ENCODE assay signal across 1 cellular context in the genomic region with DNA sequence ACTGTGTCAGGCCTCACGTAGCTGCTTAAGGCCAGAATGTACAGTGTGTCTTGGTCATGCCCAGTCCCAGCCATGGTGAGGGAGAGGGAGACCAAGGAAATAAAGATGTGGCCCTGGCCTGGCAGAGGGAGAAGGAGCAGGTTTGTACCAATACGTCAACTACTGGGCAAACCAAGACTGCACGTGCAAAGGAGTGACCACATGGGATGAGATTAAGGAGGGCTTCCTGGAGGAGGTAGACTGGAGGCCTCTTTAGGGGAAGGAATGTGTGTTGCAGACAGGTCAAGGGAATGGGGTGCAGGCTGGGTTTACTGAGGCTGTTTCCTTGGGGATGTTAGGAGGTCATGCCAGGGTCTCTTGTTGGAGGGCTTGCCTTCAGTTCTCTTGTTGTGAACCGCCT.
TF ChIP-seq lines count a peak whose summit lies in the region.

No MANE protein-coding gene starts in this region.

TF ChIP-seq in WTC11, 78 proteins besides CTCF, POLR2A, EP300 and RAD21 (continued from another document):
- TF ChIP-seq RELA (CRISPR knock-in tag; IDR thresholded peaks at IDR 0.05; ENCODE audit: borderline replicate concordance) (no peak), ELF4 (CRISPR knock-in tag; IDR thresholded peaks at IDR 0.05; ENCODE audit: low read depth) (no peak), SMAD3 (CRISPR knock-in tag; IDR thresholded peaks at IDR 0.05; ENCODE audit: borderline replicate concordance) (no peak), HMGA2 (CRISPR knock-in tag; IDR thresholded peaks at IDR 0.05) (no peak), NR2C2 (CRISPR knock-in tag; IDR thresholded peaks at IDR 0.05) (no peak), ATF3 (CRISPR knock-in tag; conservative IDR thresholded peaks at IDR 0.05) (no peak), FOXK1 (CRISPR knock-in tag; IDR thresholded peaks at IDR 0.05) (no peak), ATF2 (CRISPR knock-in tag; IDR thresholded peaks at IDR 0.05; ENCODE audit: borderline replicate concordance, low read depth) (no peak), ZNF532 (CRISPR knock-in tag; IDR thresholded peaks at IDR 0.05; ENCODE audit: borderline replicate concordance) (no peak), TEAD4 (CRISPR knock-in tag; IDR thresholded peaks at IDR 0.05) (no peak)
- TF ChIP-seq, protein P1, sequence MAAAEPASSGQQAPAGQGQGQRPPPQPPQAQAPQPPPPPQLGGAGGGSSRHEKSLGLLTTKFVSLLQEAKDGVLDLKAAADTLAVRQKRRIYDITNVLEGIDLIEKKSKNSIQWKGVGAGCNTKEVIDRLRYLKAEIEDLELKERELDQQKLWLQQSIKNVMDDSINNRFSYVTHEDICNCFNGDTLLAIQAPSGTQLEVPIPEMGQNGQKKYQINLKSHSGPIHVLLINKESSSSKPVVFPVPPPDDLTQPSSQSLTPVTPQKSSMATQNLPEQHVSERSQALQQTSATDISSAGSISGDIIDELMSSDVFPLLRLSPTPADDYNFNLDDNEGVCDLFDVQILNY (CRISPR knock-in tag; IDR thresholded peaks at IDR 0.05), result no peak
- TF ChIP-seq, protein P2, sequence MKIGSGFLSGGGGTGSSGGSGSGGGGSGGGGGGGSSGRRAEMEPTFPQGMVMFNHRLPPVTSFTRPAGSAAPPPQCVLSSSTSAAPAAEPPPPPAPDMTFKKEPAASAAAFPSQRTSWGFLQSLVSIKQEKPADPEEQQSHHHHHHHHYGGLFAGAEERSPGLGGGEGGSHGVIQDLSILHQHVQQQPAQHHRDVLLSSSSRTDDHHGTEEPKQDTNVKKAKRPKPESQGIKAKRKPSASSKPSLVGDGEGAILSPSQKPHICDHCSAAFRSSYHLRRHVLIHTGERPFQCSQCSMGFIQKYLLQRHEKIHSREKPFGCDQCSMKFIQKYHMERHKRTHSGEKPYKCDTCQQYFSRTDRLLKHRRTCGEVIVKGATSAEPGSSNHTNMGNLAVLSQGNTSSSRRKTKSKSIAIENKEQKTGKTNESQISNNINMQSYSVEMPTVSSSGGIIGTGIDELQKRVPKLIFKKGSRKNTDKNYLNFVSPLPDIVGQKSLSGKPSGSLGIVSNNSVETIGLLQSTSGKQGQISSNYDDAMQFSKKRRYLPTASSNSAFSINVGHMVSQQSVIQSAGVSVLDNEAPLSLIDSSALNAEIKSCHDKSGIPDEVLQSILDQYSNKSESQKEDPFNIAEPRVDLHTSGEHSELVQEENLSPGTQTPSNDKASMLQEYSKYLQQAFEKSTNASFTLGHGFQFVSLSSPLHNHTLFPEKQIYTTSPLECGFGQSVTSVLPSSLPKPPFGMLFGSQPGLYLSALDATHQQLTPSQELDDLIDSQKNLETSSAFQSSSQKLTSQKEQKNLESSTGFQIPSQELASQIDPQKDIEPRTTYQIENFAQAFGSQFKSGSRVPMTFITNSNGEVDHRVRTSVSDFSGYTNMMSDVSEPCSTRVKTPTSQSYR (CRISPR knock-in tag; IDR thresholded peaks at IDR 0.05), result no peak
